Comparison of ENCODE assay signal across 9 cellular contexts in genomic region chr13:23921451-23921888, GRCh38.
A peak's percentile ranks its signal among the peaks of the same experiment; 100 is the strongest.
DNase-seq lines count a peak whose midpoint lies in the region; TF ChIP-seq lines count a peak whose summit lies in the region.
"Had no signal": no experiment of that assay in that cellular context is flagged by ENCODE, and none has a peak within 500 bp of the region (broad histone marks: within the 10 kb centered on the region; RNA-seq: fewer than 3 reads in every experiment).

No MANE protein-coding gene starts in this region.

- no peak overlapping the region for H3K9ac ChIP-seq in Loucy (ENCODE audit: low read depth, low read length, poor library complexity, severe bottlenecking)
- H3K9ac ChIP-seq: BLaER1 treated with 17β-estradiol and CSF1 and Interleukin-3, amounts not matched to agents 10 nM and 100 nM had no signal

- no peaks in the 10 kb centered on the region for H4K20me1 ChIP-seq in Loucy (ENCODE audit: insufficient read depth, low read length, poor library complexity, severe bottlenecking)
- H4K20me1 ChIP-seq: BLaER1 treated with 17β-estradiol and CSF1 and Interleukin-3, amounts not matched to agents 10 nM and 100 nM had no signal

- H2AFZ ChIP-seq in Loucy (ENCODE audit: low read length) = no peak overlapping the region

- H3K79me2 ChIP-seq in Loucy (ENCODE audit: insufficient read depth, low read length) = no peaks in the 10 kb centered on the region

- DNase-seq in NCI-H1694 (lab: John Stamatoyannopoulos, UW) (peak; percentile 38), NCI-H1694 treated with DMSO at 0.1 percent for 48 hours (lab: John Stamatoyannopoulos, UW) (no peak), SKM-1 (lab: John Stamatoyannopoulos, UW; ENCODE audit: unreplicated experiment) (peak; percentile 46), foreskin fibroblast (peak; percentile 32 to 67), pons (ENCODE audit: low spot score) (peak; percentile 85), GOT3 (lab: John Stamatoyannopoulos, UW) (no peak)
- DNase-seq in effector memory CD4-positive, alpha-beta T cell = no peak

- H3K36me3 ChIP-seq in Loucy (ENCODE audit: insufficient read depth, low read length) = no peaks in the 10 kb centered on the region
- no peaks in the 10 kb centered on the region for H3K36me3 ChIP-seq in effector memory CD4-positive, alpha-beta T cell (ENCODE audit: control insufficient read depth, insufficient read depth, low read length)
- H3K36me3 ChIP-seq: BLaER1 treated with 17β-estradiol and CSF1 and Interleukin-3, amounts not matched to agents 10 nM and 100 nM had no signal

- H3K4me3 ChIP-seq in Loucy (ENCODE audit: low read length, poor library complexity, severe bottlenecking) (no peak overlapping the region), foreskin fibroblast (ENCODE audit: low read depth in 1 of 2, low read length in 2 of 2) (no peak overlapping the region)
- no peak overlapping the region for H3K4me3 ChIP-seq in effector memory CD4-positive, alpha-beta T cell (ENCODE audit: insufficient read depth, low read depth, low read length, poor library complexity, severe bottlenecking)
- H3K4me3 ChIP-seq: BLaER1 treated with 17β-estradiol and CSF1 and Interleukin-3, amounts not matched to agents 10 nM and 100 nM had no signal

- no peaks in the 10 kb centered on the region for H3F3A ChIP-seq in Loucy (ENCODE audit: low read depth)

- H3K4me1 ChIP-seq in Loucy (ENCODE audit: insufficient read depth, low read length, poor library complexity, severe bottlenecking) = no peaks in the 10 kb centered on the region
- H3K4me1 ChIP-seq in effector memory CD4-positive, alpha-beta T cell (ENCODE audit: control insufficient read depth, insufficient read depth, low read length, poor library complexity, severe bottlenecking) = no peaks in the 10 kb centered on the region

- no peak overlapping the region for H3K4me2 ChIP-seq in Loucy (ENCODE audit: low read depth, low read length, poor library complexity, severe bottlenecking)

- TF ChIP-seq CTCF in Loucy (conservative IDR thresholded peaks at IDR 0.05; ENCODE audit: low read length) (peak; percentile 84), foreskin fibroblast (IDR thresholded peaks at IDR 0.05; ENCODE audit: low read depth, low read length) (peak; percentile 64)

- H3K9me3 ChIP-seq in Loucy (ENCODE audit: insufficient read depth, low read depth, low read length) = no peaks in the 10 kb centered on the region
- no peaks in the 10 kb centered on the region for H3K9me3 ChIP-seq in effector memory CD4-positive, alpha-beta T cell (ENCODE audit: control insufficient read depth, low read length)

- no peaks in the 10 kb centered on the region for H3K9me2 ChIP-seq in Loucy (replicated peaks; ENCODE audit: low read depth, low read length)

- H3K27ac ChIP-seq in effector memory CD4-positive, alpha-beta T cell (ENCODE audit: insufficient read depth, low read length, poor library complexity, severe bottlenecking) = no peak overlapping the region

- H3K27me3 ChIP-seq in Loucy (ENCODE audit: insufficient read depth, low read length, poor library complexity, severe bottlenecking) = no peaks in the 10 kb centered on the region
- no peaks in the 10 kb centered on the region for H3K27me3 ChIP-seq in effector memory CD4-positive, alpha-beta T cell (replicated peaks; ENCODE audit: control insufficient read depth, insufficient read depth, low read length, poor library complexity, severe bottlenecking)
- H3K27me3 ChIP-seq: BLaER1 treated with 17β-estradiol and CSF1 and Interleukin-3, amounts not matched to agents 10 nM and 100 nM had no signal

Comparison
In these comparisons a context has a peak if more than half of its experiments do, and no peak if none do; other contexts are left out.
1. DNase-seq: peak in NCI-H1694 (single experiment), SKM-1 (single experiment), foreskin fibroblast (2 of 2) and pons (single experiment); none in NCI-H1694 treated with DMSO at 0.1 percent for 48 hours (single experiment), GOT3 (single experiment) and effector memory CD4-positive, alpha-beta T cell (0 of 3).